ENCODE assay signal across 21 cellular contexts in the genomic region with DNA sequence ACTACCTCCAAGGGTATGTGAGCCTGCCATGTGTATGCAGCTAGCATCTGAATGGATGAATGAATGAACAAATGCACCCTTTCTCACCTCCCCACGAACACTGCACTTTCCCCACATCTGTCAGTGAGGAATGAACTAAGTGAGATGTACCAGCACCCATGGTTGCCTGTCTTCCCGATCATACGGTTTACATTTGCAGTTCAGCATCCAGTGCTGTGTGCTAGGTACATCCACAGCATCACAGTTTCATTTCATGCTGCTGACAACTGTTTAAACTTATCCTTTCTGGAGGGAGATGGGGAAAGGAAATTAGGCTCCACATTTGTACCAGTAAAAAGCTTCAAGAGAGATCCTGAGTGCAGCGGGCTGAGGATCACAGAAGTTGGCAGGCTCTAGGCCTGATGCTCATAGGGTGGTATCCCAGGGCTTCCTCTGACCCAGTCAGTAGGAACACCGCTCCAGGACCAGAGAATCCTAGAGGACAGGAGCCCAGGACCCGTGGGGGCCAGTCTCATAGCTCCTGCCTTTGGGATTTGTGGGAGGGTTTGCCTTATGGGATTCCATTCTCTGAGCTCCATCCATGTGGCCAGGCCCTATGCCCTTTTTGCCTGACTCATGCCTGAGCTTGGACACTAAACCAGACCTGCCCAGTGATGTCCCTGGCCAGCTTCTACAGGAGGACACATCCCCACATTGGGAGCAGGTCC.
DNase-seq lines count a peak whose midpoint lies in the region; ATAC-seq and TF ChIP-seq lines count a peak whose summit lies in the region.
"Had no signal": no experiment of that assay in that cellular context is flagged by ENCODE, and none has a peak within 500 bp of the region (broad histone marks: within the 10 kb centered on the region; RNA-seq: fewer than 3 reads in every experiment).

No MANE protein-coding gene starts in this region.

- H4K91ac ChIP-seq in trophoblast cell (ENCODE audit: low read depth, low read length), result peak overlapping the region; percentile 40

- TF ChIP-seq POLR2A in gastroesophageal sphincter (IDR thresholded peaks at IDR 0.05), result no peak
- TF ChIP-seq POLR2A in adrenal gland (IDR thresholded peaks at IDR 0.05), result no peak

- ATAC-seq in heart right ventricle (peak in 5 of 8 donors; percentile 4 to 29 (median 5)), Right ventricle myocardium inferior (no peak), gastroesophageal sphincter (no peak), aorta (ENCODE audit: low FRiP score) (no peak), HG03159 (IDR thresholded peaks at IDR 0.05; ENCODE audit: unreplicated experiment) (no peak)
- ATAC-seq: activated T-cell treated with anti-CD3 and anti-CD28 coated beads, Interleukin-2, amount 50 U/mL, for 4 hours; GM12878; HepG2; stimulated activated effector memory CD8-positive, alpha-beta T cell treated with anti-CD3 and anti-CD28 coated beads, Interleukin-12 subunit alpha, Interleukin-12 subunit beta, amount 100 ng/mL, for 72 hours; T-cell had no signal

- H3K9ac ChIP-seq in trophoblast cell (ENCODE audit: low read length), result no peak overlapping the region

- no peak overlapping the region for H3K14ac ChIP-seq in trophoblast cell (ENCODE audit: low read length)

- TF ChIP-seq CTCF in heart right ventricle (IDR thresholded peaks at IDR 0.05), result no peak
- TF ChIP-seq CTCF in gastroesophageal sphincter (IDR thresholded peaks at IDR 0.05), result no peak
- no peak for TF ChIP-seq CTCF in adrenal gland (IDR thresholded peaks at IDR 0.05)

- no peak overlapping the region for H2AK5ac ChIP-seq in trophoblast cell (ENCODE audit: low read length)

- H3K27me3 ChIP-seq in heart right ventricle, result no peaks in the 10 kb centered on the region
- no peaks in the 10 kb centered on the region for H3K27me3 ChIP-seq in gastroesophageal sphincter
- H3K27me3 ChIP-seq in trophoblast cell (ENCODE audit: insufficient read depth, low read length), result no peaks in the 10 kb centered on the region
- H3K27me3 ChIP-seq in aorta (ENCODE audit: control insufficient read depth in 1 of 2, insufficient read depth in 2 of 2, low read length in 1 of 2), result no peaks in the 10 kb centered on the region
- no peaks in the 10 kb centered on the region for H3K27me3 ChIP-seq in adrenal gland
- H3K27me3 ChIP-seq: testis had no signal

- H4K8ac ChIP-seq in trophoblast cell (ENCODE audit: low read depth, low read length), result no peak overlapping the region

- H3K36me3 ChIP-seq in heart right ventricle, result no peaks in the 10 kb centered on the region
- no peaks in the 10 kb centered on the region for H3K36me3 ChIP-seq in gastroesophageal sphincter
- H3K36me3 ChIP-seq in trophoblast cell (ENCODE audit: control insufficient read depth in 1 of 2, insufficient read depth in 2 of 2, low read length in 2 of 2), result no peaks in the 10 kb centered on the region
- H3K36me3 ChIP-seq in aorta (ENCODE audit: control insufficient read depth in 1 of 2, insufficient read depth in 2 of 2, low read length in 1 of 2), result no peaks in the 10 kb centered on the region
- no peaks in the 10 kb centered on the region for H3K36me3 ChIP-seq in adrenal gland (replicated peaks in 1 of 2)

- no peak overlapping the region for H4K12ac ChIP-seq in trophoblast cell (ENCODE audit: low read depth, low read length)

- no peak overlapping the region for H3K4ac ChIP-seq in trophoblast cell (ENCODE audit: low read depth, low read length)

- H3K23ac ChIP-seq in trophoblast cell (ENCODE audit: low read length), result no peak overlapping the region

- DNase-seq in heart right ventricle (no peak), Right ventricle myocardium inferior (ENCODE audit: missing footprints) (no peak), trophoblast cell (no peak), aorta (no peak), adrenal gland (no peak), cerebellar cortex (ENCODE audit: low spot score) (no peak)
- DNase-seq: activated CD4-positive, alpha-beta T cell treated with anti-CD3 and anti-CD28 coated beads for 1 hour; activated CD8-positive, alpha-beta memory T cell treated with anti-CD3 and anti-CD28 coated beads for 24 hours; activated naive CD4-positive, alpha-beta T cell; activated T-cell treated with anti-CD3 and anti-CD28 coated beads, Interleukin-2, amount 50 U/mL, for 4 hours; NCI-H1105 treated with DMSO at 0.1 percent for 48 hours; NCI-H446 treated with DMSO at 0.1 percent for 48 hours; PC-9; stimulated activated CD4-positive, alpha-beta T cell treated with anti-CD3 and anti-CD28 coated beads, Interleukin-1b, Interleukin-23, amount 100 ng/mL, for 48 hours; T-cell; testis had no signal

- H2BK5ac ChIP-seq in trophoblast cell (ENCODE audit: low read depth, low read length, poor library complexity), result no peak overlapping the region

- H2BK120ac ChIP-seq in trophoblast cell (ENCODE audit: insufficient read depth, low read length, poor library complexity), result no peak overlapping the region

- WGBS in heart right ventricle, 2 donors, result 82 to 83% methylated on average over 6 of the region's 6 CpGs
- WGBS in gastroesophageal sphincter (ENCODE audit: low coverage in 1 of 2), 2 donors, result 78% methylated on average over 5 of the region's 6 CpGs; no CpG with 5 or more reads in 1 of the 2 donors
- no CpG with 5 or more reads among the region's 6 CpGs for WGBS in trophoblast cell (ENCODE audit: extremely low coverage, insufficient coverage, insufficient read length)
- WGBS in aorta, 2 donors, result 87 to 92% methylated on average over 6 of the region's 6 CpGs
- WGBS in adrenal gland, 4 donors, result 90 to 97% (median 91%) methylated on average over 5 to 6 of the region's 6 CpGs

- H3K4me3 ChIP-seq in heart right ventricle (no peak overlapping the region), gastroesophageal sphincter (no peak overlapping the region), trophoblast cell (ENCODE audit: low read depth, low read length) (no peak overlapping the region), aorta (ENCODE audit: low read length in 2 of 2) (no peak overlapping the region), adrenal gland (no peak overlapping the region)
- H3K4me3 ChIP-seq: GM12878, PC-9, testis had no signal

- no peak overlapping the region for H3K4me2 ChIP-seq in trophoblast cell (ENCODE audit: low read length)
- H3K4me2 ChIP-seq: PC-9 had no signal

- intact Hi-C loops in heart right ventricle (cut with DNase I), result no loop called here
- intact Hi-C loops in Right ventricle myocardium inferior (cut with DNase I), result no loop called here
- intact Hi-C loops in aorta (cut with DNase I), result loop anchor here in 1 of 2 donors (5.0 kb wide), 1 partner anchor 35 kb away; no protein-coding TSS in a partner anchor
- intact Hi-C loops in adrenal gland (cut with DNase I), result no loop called here

- peaks cover 9 to 88% (median 60%) of the 10 kb centered on the region in 9 donors for H3K4me1 ChIP-seq in heart right ventricle
- H3K4me1 ChIP-seq in gastroesophageal sphincter, result peaks cover 2 to 72% (median 34%) of the 10 kb centered on the region in 3 donors
- H3K4me1 ChIP-seq in trophoblast cell (ENCODE audit: control insufficient read depth in 1 of 2, insufficient read depth in 2 of 2, low read length in 2 of 2), result peaks cover 22 to 27% of the 10 kb centered on the region in 2 experiments
- peaks cover 6 to 12% of the 10 kb centered on the region in 2 donors for H3K4me1 ChIP-seq in aorta (ENCODE audit: control insufficient read depth in 1 of 2, insufficient read depth in 2 of 2, low read length in 2 of 2)
- peaks cover 0 to 8% of the 10 kb centered on the region in 2 donors for H3K4me1 ChIP-seq in adrenal gland (replicated peaks in 1 of 2)

- peak overlapping the region in 8 of 10 donors; percentile 20 to 60 (median 42) for H3K27ac ChIP-seq in heart right ventricle
- peak overlapping the region in 3 of 4 donors; percentile 77 to 83 (median 78) for H3K27ac ChIP-seq in gastroesophageal sphincter
- H3K27ac ChIP-seq in trophoblast cell (ENCODE audit: low read depth, low read length), result no peak overlapping the region
- H3K27ac ChIP-seq in aorta (ENCODE audit: low read depth in 1 of 2, low read length in 2 of 2), result peak overlapping the region; percentile 14 to 78
- H3K27ac ChIP-seq in adrenal gland, result no peak overlapping the region
- H3K27ac ChIP-seq: PC-9, testis had no signal

- H3K79me1 ChIP-seq in trophoblast cell (ENCODE audit: low read length), result peaks cover 6% of the 10 kb centered on the region

- peaks cover 2% of the 10 kb centered on the region for H3K79me2 ChIP-seq in trophoblast cell (ENCODE audit: control insufficient read depth, insufficient read depth, low read length, poor library complexity)

- TF ChIP-seq EP300 in gastroesophageal sphincter (IDR thresholded peaks at IDR 0.05), result no peak

- peak overlapping the region; percentile 42 for H3K18ac ChIP-seq in trophoblast cell (ENCODE audit: low read length)

- peak overlapping the region; percentile 34 for H2BK12ac ChIP-seq in trophoblast cell (ENCODE audit: low read length)

- no peak overlapping the region for H2AFZ ChIP-seq in trophoblast cell (ENCODE audit: insufficient read depth, low read length, poor library complexity)
- H2AFZ ChIP-seq: PC-9 had no signal

- H3K9me3 ChIP-seq in heart right ventricle (no peaks in the 10 kb centered on the region), gastroesophageal sphincter (no peaks in the 10 kb centered on the region), trophoblast cell (ENCODE audit: insufficient read depth, low read depth, low read length) (no peaks in the 10 kb centered on the region), aorta (ENCODE audit: control insufficient read depth, low read length) (no peaks in the 10 kb centered on the region), adrenal gland (replicated peaks in 1 of 3) (no peaks in the 10 kb centered on the region)
- H3K9me3 ChIP-seq: testis had no signal

Comparison
In these comparisons a context has a peak if more than half of its experiments do, and no peak if none do; other contexts are left out.
1. ATAC-seq: peak in heart right ventricle (5 of 8); none in Right ventricle myocardium inferior (single experiment), gastroesophageal sphincter (single experiment), aorta (single experiment) and HG03159 (single experiment).
2. H3K27ac ChIP-seq: peak in heart right ventricle (8 of 10), gastroesophageal sphincter (3 of 4) and aorta (2 of 2); none in trophoblast cell (single experiment) and adrenal gland (0 of 5).